10 cellular contexts compared by ENCODE assay signal in the genomic region with DNA sequence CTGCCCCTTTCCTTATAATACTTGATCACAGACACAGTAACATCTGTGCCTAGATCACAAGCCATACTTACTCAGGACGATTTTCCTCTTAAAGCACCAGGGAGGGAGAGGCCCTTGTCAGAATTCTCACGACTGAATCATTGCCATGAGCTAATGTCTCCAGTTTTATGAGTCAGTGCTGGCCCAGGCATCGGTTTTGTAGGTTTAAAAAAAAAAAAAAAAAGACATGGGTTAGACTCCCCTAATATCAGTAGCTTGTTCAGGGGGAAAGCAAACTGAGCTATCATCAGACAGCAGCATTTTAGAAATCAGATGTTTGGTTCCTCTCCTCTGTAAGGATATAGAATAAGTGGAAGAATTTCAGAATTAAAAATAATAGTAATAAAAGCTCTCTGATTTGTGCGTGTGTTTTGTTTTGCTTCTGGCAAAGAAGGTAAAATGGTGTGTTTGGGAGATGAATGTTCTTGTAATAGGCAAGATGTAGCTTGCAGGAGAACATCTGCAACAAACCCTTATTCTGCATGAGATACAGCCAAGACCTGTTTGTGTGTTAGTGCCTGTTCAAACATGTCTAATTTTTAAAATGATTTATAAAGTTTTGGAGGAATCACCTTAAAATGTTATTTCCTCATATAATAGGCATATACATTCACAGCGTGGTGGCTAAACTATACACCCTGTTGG.
DNase-seq lines count a peak whose midpoint lies in the region; ATAC-seq, FAIRE-seq and TF ChIP-seq lines count a peak whose summit lies in the region.
"Had no signal": no experiment of that assay in that cellular context is flagged by ENCODE, and none has a peak within 500 bp of the region (broad histone marks: within the 10 kb centered on the region; RNA-seq: fewer than 3 reads in every experiment).

No MANE protein-coding gene starts in this region.

- H3K4me2 ChIP-seq in A549 = peak overlapping the region; percentile 57
- H3K4me2 ChIP-seq in hepatocyte = no peak overlapping the region
- H3K4me2 ChIP-seq: GM23338 had no signal

- H3K36me3 ChIP-seq in hepatocyte (replicated peaks; ENCODE audit: insufficient read depth, low read depth) (no peaks in the 10 kb centered on the region), upper lobe of right lung (no peaks in the 10 kb centered on the region)

- H3K27ac Mint-ChIP-seq in glutamatergic neuron (ENCODE audit: unreplicated experiment) = no peak overlapping the region
- H3K27ac Mint-ChIP-seq: GM23338 had no signal

- POLR2A ChIA-PET in A549 (lab: Yijun Ruan, JAX) (no interaction called here), HEK293T (lab: Yijun Ruan, JAX) (interaction anchor here (0.9 to 1.0 kb wide), 2 partner anchors 10 to 13 kb away, joined by 3 to 4 read pairs; no protein-coding TSS in a partner anchor)

- H3K9me2 ChIP-seq in hepatocyte (replicated peaks; ENCODE audit: insufficient read depth) = no peaks in the 10 kb centered on the region

- intact Hi-C loops in upper lobe of right lung (cut with DNase I) = no loop called here

- no peaks in the 10 kb centered on the region for H3K36me3 Mint-ChIP-seq in glutamatergic neuron (ENCODE audit: unreplicated experiment)

- DNase-seq in A549 (ENCODE audit: low read depth in 1 of 2, low spot score in 1 of 2) (peak; percentile 45 to 84), HEK293T (ENCODE audit: extremely low spot score) (no peak), amniotic epithelial cell (ENCODE audit: low read depth) (peak; percentile 77), hepatocyte (ENCODE audit: low spot score) (peak; percentile 32), upper lobe of right lung (no peak), glutamatergic neuron (no peak), COR-L47 (lab: John Stamatoyannopoulos, UW) (no peak), cerebellar cortex (ENCODE audit: low spot score) (no peak)
- DNase-seq: central memory CD4-positive, alpha-beta T cell had no signal

- no peaks in the 10 kb centered on the region for H3K79me2 ChIP-seq in hepatocyte

- H3K27ac ChIP-seq in A549 (peak overlapping the region; percentile 59 to 87), hepatocyte (peak overlapping the region; percentile 47), upper lobe of right lung (no peak overlapping the region)

- H3K9me3 Mint-ChIP-seq in glutamatergic neuron (ENCODE audit: unreplicated experiment) = no peaks in the 10 kb centered on the region
- H3K9me3 Mint-ChIP-seq: GM23338 had no signal

- H3K4me3 Mint-ChIP-seq in glutamatergic neuron (ENCODE audit: unreplicated experiment) = no peak overlapping the region
- H3K4me3 Mint-ChIP-seq: GM23338 had no signal

- TF ChIP-seq RAD21 in A549 (conservative IDR thresholded peaks at IDR 0.05 in 1 of 2, IDR thresholded peaks at IDR 0.05 in 1 of 2) = no peak

- H3K27me3 Mint-ChIP-seq in glutamatergic neuron (ENCODE audit: unreplicated experiment) = no peaks in the 10 kb centered on the region

- no peak overlapping the region for H2AFZ ChIP-seq in hepatocyte
- H2AFZ ChIP-seq: GM23338 had no signal

- no peak for TF ChIP-seq POLR2A in A549 (IDR thresholded peaks at IDR 0.05; ENCODE audit: low read length)

- H3K27me3 ChIP-seq in hepatocyte (no peaks in the 10 kb centered on the region), upper lobe of right lung (no peaks in the 10 kb centered on the region)

- no peak for TF ChIP-seq EP300 in A549 (IDR thresholded peaks at IDR 0.05)

- TF ChIP-seq CTCF in A549 (IDR thresholded peaks at IDR 0.05) = no peak
- no peak for TF ChIP-seq CTCF in hepatocyte (IDR thresholded peaks at IDR 0.05; ENCODE audit: poor library complexity)
- TF ChIP-seq CTCF in upper lobe of right lung (IDR thresholded peaks at IDR 0.05) = no peak
- no peak for TF ChIP-seq CTCF in glutamatergic neuron (IDR thresholded peaks at IDR 0.05; ENCODE audit: partially characterized antibody, unreplicated experiment)

- H3K4me1 Mint-ChIP-seq in glutamatergic neuron (ENCODE audit: low read depth, unreplicated experiment) = no peaks in the 10 kb centered on the region

- H3K4me3 ChIP-seq in A549 (no peak overlapping the region), hepatocyte (no peak overlapping the region), upper lobe of right lung (no peak overlapping the region)
- H3K4me3 ChIP-seq: GM23338 had no signal

- H3K9me3 ChIP-seq in A549 (no peaks in the 10 kb centered on the region), hepatocyte (ENCODE audit: low read depth) (no peaks in the 10 kb centered on the region), upper lobe of right lung (no peaks in the 10 kb centered on the region)

- FAIRE-seq in A549 (lab: Jason Lieb, UNC) = no peak

- ATAC-seq in A549 (peak; percentile 84 to 85), upper lobe of right lung (no peak)
- ATAC-seq: GM23338 had no signal

- CTCF ChIA-PET in A549 (lab: Yijun Ruan, JAX) (no interaction called here), HEK293T (lab: Yijun Ruan, JAX) (no interaction called here)

- H3K4me1 ChIP-seq in A549 (peaks cover 43% of the 10 kb centered on the region), hepatocyte (ENCODE audit: insufficient read depth) (no peaks in the 10 kb centered on the region), upper lobe of right lung (no peaks in the 10 kb centered on the region)

- 24% methylated on average over 5 of the region's 5 CpGs for WGBS in A549 (ENCODE audit: missing lambda C conversion rate)
- WGBS in hepatocyte (ENCODE audit: low lambda C conversion rate, missing lambda C conversion rate) = 41% methylated on average over 5 of the region's 5 CpGs

- H4K20me1 ChIP-seq in hepatocyte (ENCODE audit: insufficient read depth, poor library complexity, severe bottlenecking) = no peaks in the 10 kb centered on the region

TF ChIP-seq in A549, 52 proteins besides CTCF, POLR2A, EP300 and RAD21:
- TF ChIP-seq HOXB5 (CRISPR knock-in tag; IDR thresholded peaks at IDR 0.05) (no peak), JUNB (IDR thresholded peaks at IDR 0.05) (peak; percentile 47; the same call in 1 of the 2 replicates), FOSL2 (IDR thresholded peaks at IDR 0.05) (peak; percentile 48; the same call in 1 of the 2 replicates), FOSL2 (CRISPR knock-in tag; IDR thresholded peaks at IDR 0.05) (peak; percentile 56)

TF ChIP-seq in HEK293T, 16 proteins besides CTCF, POLR2A, EP300 and RAD21:
- TF ChIP-seq L3MBTL2 (conservative IDR thresholded peaks at IDR 0.05) (no peak), BHLHE40 (IDR thresholded peaks at IDR 0.05; ENCODE audit: borderline replicate concordance) (no peak), FOXM1 (IDR thresholded peaks at IDR 0.05; ENCODE audit: borderline replicate concordance) (no peak), SUZ12 (IDR thresholded peaks at IDR 0.05) (no peak), ZNF384 (IDR thresholded peaks at IDR 0.05) (peak; percentile 56), FOXK2 (IDR thresholded peaks at IDR 0.05) (no peak), ELF4 (IDR thresholded peaks at IDR 0.05) (no peak), TARDBP (IDR thresholded peaks at IDR 0.05) (no peak)
TF ChIP-seq in HEK293T: peak in this region for 1.

Comparison
In these comparisons a context has a peak if more than half of its experiments do, and no peak if none do; other contexts are left out.
1. DNase-seq: peak in A549 (2 of 2), amniotic epithelial cell (single experiment) and hepatocyte (single experiment); none in HEK293T (single experiment), upper lobe of right lung (single experiment), glutamatergic neuron (single experiment), COR-L47 (single experiment) and cerebellar cortex (single experiment).